In the genomic region with DNA sequence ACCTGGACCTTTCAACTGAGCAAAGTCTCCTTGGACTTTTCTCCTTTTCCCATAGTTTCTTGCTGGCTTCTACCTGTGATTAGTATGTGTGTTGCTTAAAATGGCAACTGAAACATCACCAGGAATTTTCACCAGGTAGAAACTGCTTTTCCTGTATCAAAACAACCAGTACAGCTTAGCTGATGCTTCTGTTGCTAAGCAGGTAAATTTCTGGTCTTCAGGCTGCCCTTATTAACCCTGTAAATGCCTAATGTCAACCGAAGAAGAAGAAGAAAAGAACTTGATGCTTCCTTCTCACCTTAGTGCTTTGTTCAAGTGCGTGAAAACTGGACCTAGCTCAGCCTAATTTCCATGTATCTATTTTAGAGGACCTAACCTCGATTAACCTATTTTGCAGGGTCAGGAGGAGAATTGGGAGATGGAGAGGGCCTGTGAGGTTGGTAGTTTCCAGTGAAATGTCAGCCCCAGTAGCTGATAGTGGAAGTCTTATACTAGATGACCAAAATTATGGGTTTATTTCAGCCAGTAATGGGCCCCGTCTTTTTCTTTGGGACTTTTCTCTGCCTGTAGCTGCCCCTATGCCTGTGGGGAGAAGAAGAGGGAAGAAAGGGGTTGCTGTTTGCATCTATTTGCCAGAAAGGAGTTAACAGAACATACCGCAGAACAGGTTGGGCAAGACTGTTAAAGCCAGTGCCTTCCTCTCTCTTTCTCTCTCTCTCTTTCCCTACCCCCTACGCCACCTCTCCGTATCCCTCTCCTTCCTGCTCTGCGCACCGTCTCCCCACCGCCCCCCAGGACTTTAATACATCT, we compare ENCODE assay signal across 9 cellular contexts. TPM values are rescaled to one million over a fixed set of nuclear protein-coding genes. Genes with fewer than 3 reads are reported as not detected.
DNase-seq lines count a peak whose midpoint lies in the region; ATAC-seq, FAIRE-seq and TF ChIP-seq lines count a peak whose summit lies in the region.
"Had no signal": no experiment of that assay in that cellular context is flagged by ENCODE, and none has a peak within 500 bp of the region (broad histone marks: within the 10 kb centered on the region; RNA-seq: fewer than 3 reads in every experiment).

No MANE protein-coding gene starts in this region.

- H3K4me3 Mint-ChIP-seq in GM23338 (peak overlapping the region; percentile 50), endothelial cell (ENCODE audit: unreplicated experiment) (no peak overlapping the region)

- H3K9me3 Mint-ChIP-seq in GM23338 (no peaks in the 10 kb centered on the region), endothelial cell (ENCODE audit: unreplicated experiment) (no peaks in the 10 kb centered on the region)

- TF ChIP-seq CTCF in GM23338 (conservative IDR thresholded peaks at IDR 0.05; ENCODE audit: low read depth in 2 of 2): no peak
- TF ChIP-seq CTCF in endothelial cell (IDR thresholded peaks at IDR 0.05; ENCODE audit: unreplicated experiment): no peak

- peak; percentile 56 for ATAC-seq in GM23338
- no peak for ATAC-seq in HG02798 (IDR thresholded peaks at IDR 0.05; ENCODE audit: poor library complexity, unreplicated experiment)

- H3K4me1 Mint-ChIP-seq in GM23338: peaks cover 78% of the 10 kb centered on the region
- H3K4me1 Mint-ChIP-seq in endothelial cell (ENCODE audit: unreplicated experiment): peaks cover 51% of the 10 kb centered on the region

- no peaks in the 10 kb centered on the region for H4K20me1 ChIP-seq in GM23338 (replicated peaks; ENCODE audit: insufficient read depth)

- H3K36me3 Mint-ChIP-seq in GM23338 (ENCODE audit: low read depth): no peaks in the 10 kb centered on the region
- no peaks in the 10 kb centered on the region for H3K36me3 Mint-ChIP-seq in endothelial cell (ENCODE audit: low read depth, unreplicated experiment)

- H3K4me3 ChIP-seq in GM23338 (peak overlapping the region; percentile 48), rectal smooth muscle tissue (ENCODE audit: low read length) (no peak overlapping the region)

- H3K36me3 ChIP-seq in GM23338 (ENCODE audit: insufficient read depth) (no peaks in the 10 kb centered on the region), rectal smooth muscle tissue (ENCODE audit: control insufficient read depth, insufficient read depth, low read length) (no peaks in the 10 kb centered on the region)

- no peaks in the 10 kb centered on the region for H3F3A ChIP-seq in GM23338 (replicated peaks; ENCODE audit: low read depth)

- no peak for FAIRE-seq in RCC 7860 (lab: Jason Lieb, UNC)

- DNase-seq in GM23338 (ENCODE audit: low spot score) (peak; percentile 70), NOMO-1 (lab: John Stamatoyannopoulos, UW; ENCODE audit: unreplicated experiment in 2 of 2) (peak; percentile 83 to 85), endothelial cell (ENCODE audit: low spot score) (no peak), NCI-H226 (no peak), dedifferentiated amniotic fluid mesenchymal stem cell (ENCODE audit: extremely low spot score) (no peak), RCC 7860 (ENCODE audit: low spot score) (no peak)
- DNase-seq: activated effector memory CD4-positive, alpha-beta T cell treated with anti-CD3 and anti-CD28 coated beads, Interleukin-2, amount 50 U/mL, for 16 hours had no signal

- peak overlapping the region; percentile 72 for H3K4me2 ChIP-seq in GM23338

- H3K27me3 ChIP-seq in GM23338 (ENCODE audit: insufficient read depth) (no peaks in the 10 kb centered on the region), rectal smooth muscle tissue (ENCODE audit: control insufficient read depth, insufficient read depth, low read length) (no peaks in the 10 kb centered on the region)

- H3K9me2 ChIP-seq in GM23338 (ENCODE audit: insufficient read depth): no peaks in the 10 kb centered on the region

- peaks cover 6% of the 10 kb centered on the region for H3K27me3 Mint-ChIP-seq in GM23338 (ENCODE audit: insufficient read depth, low read depth, poor library complexity)
- peaks cover 10% of the 10 kb centered on the region for H3K27me3 Mint-ChIP-seq in endothelial cell (ENCODE audit: unreplicated experiment)

- peaks cover 60% of the 10 kb centered on the region for H3K4me1 ChIP-seq in GM23338 (ENCODE audit: insufficient read depth)
- peaks cover 39% of the 10 kb centered on the region for H3K4me1 ChIP-seq in rectal smooth muscle tissue (ENCODE audit: control insufficient read depth, insufficient read depth, low read length)

- H3K79me2 ChIP-seq in GM23338 (replicated peaks; ENCODE audit: insufficient read depth): peaks cover 62% of the 10 kb centered on the region

- peak overlapping the region; percentile 84 for H3K27ac ChIP-seq in GM23338 (ENCODE audit: low read depth)
- H3K27ac ChIP-seq in rectal smooth muscle tissue (ENCODE audit: low read depth, low read length): peak overlapping the region; percentile 69

- no peak overlapping the region for H3K9ac ChIP-seq in rectal smooth muscle tissue (ENCODE audit: low read length)

- H3K27ac Mint-ChIP-seq in GM23338 (peak overlapping the region; percentile 93), endothelial cell (ENCODE audit: unreplicated experiment) (peak overlapping the region; percentile 96)

- no peak overlapping the region for H2AFZ ChIP-seq in GM23338

TF ChIP-seq in GM23338, 12 proteins besides CTCF, POLR2A, EP300 and RAD21:
- no peak for TF ChIP-seq ZNF114 (CRISPR knock-in tag; IDR thresholded peaks at IDR 0.05)

RNA-seq across cellular contexts. Expression of a gene that starts 37.7 kb away (rescaled TPM):
- total RNA-seq in GM23338 (2014; rRNA removed; shearing (Covaris generic)): 25.5 and 29.1 TPM in 2 replicates
- 7.9 and 8.5 TPM in 2 replicates for polyA plus RNA-seq in GM23338 (2016; fragmentation: Nextera tagmentation; extraction: Ambion mirVana)
- 57.6 TPM for total RNA-seq in endothelial cell (ENCODE audit: unreplicated experiment)

Comparison
In these comparisons a context has a peak if more than half of its experiments do, and no peak if none do; other contexts are left out.
1. DNase-seq: peak in GM23338 (single experiment) and NOMO-1 (2 of 2); none in endothelial cell (single experiment), NCI-H226 (single experiment), dedifferentiated amniotic fluid mesenchymal stem cell (single experiment) and RCC 7860 (single experiment).